1 cellular context compared by ENCODE assay signal in the genomic region with DNA sequence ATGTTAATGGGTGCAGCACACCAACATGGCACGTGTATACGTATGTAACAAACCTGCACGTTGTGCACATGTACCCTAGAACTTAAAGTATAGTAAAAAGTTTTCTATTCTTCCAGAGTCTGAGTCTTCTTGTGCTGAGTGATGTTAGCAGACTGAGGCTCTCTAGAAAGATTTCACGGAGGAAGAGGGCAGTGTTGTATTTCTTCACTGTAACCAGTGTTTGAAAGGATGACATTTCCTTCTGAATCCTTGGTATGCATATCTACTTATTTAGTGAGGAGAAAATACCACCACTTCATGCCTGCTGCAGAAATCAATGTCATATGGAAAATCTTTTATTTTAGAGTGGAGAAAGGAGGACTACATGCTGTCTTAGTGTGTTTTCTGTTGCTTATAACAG.
TF ChIP-seq lines count a peak whose summit lies in the region.

No MANE protein-coding gene starts in this region.

TF ChIP-seq in SK-N-SH treated with all-trans-retinoic acid at 6 μM for 48 hours, 23 proteins besides CTCF, POLR2A, EP300 and RAD21 (continued from another document):
- TF ChIP-seq CREB5 (CRISPR knock-in tag; IDR thresholded peaks at IDR 0.05; ENCODE audit: low read depth) = no peak
- no peak for TF ChIP-seq TSHZ2 (CRISPR knock-in tag; IDR thresholded peaks at IDR 0.05)
- TF ChIP-seq POU6F1 (CRISPR knock-in tag; IDR thresholded peaks at IDR 0.05; ENCODE audit: borderline replicate concordance, low read depth) = no peak
- TF ChIP-seq ZC3H10 (CRISPR knock-in tag; IDR thresholded peaks at IDR 0.05) = no peak
- TF ChIP-seq ESRRG (CRISPR knock-in tag; IDR thresholded peaks at IDR 0.05) = no peak
- no peak for TF ChIP-seq RARB (CRISPR knock-in tag; IDR thresholded peaks at IDR 0.05)
